In genomic region chr1:41533016-41533730, GRCh38 we compare ENCODE assay signal across 27 cellular contexts. TPM values are rescaled to one million over a fixed set of nuclear protein-coding genes. Genes with fewer than 3 reads are reported as not detected.
A peak's percentile ranks its signal among the peaks of the same experiment; 100 is the strongest.
DNase-seq lines count a peak whose midpoint lies in the region; ATAC-seq and TF ChIP-seq lines count a peak whose summit lies in the region.
"Had no signal": no experiment of that assay in that cellular context is flagged by ENCODE, and none has a peak within 500 bp of the region (broad histone marks: within the 10 kb centered on the region; RNA-seq: fewer than 3 reads in every experiment).

No MANE protein-coding gene starts in this region.

- no peak overlapping the region for H3K14ac ChIP-seq in neuronal stem cell (ENCODE audit: low read length)

- H2AK5ac ChIP-seq in neuronal stem cell (ENCODE audit: low read depth, low read length): peak overlapping the region; percentile 49

- peaks cover 0 to 42% of the 10 kb centered on the region in 2 donors for H3K4me1 ChIP-seq in right atrium auricular region
- H3K4me1 ChIP-seq in neuronal stem cell (ENCODE audit: control insufficient read depth in 2 of 2, insufficient read depth in 1 of 2, low read depth in 1 of 2, low read length in 2 of 2): no peaks in the 10 kb centered on the region
- no peaks in the 10 kb centered on the region for H3K4me1 ChIP-seq in aorta (ENCODE audit: control insufficient read depth in 1 of 2, insufficient read depth in 2 of 2, low read length in 2 of 2)

- H3K4me2 ChIP-seq in neuronal stem cell (ENCODE audit: insufficient read depth, low read length, poor library complexity, severe bottlenecking): no peak overlapping the region
- H3K4me2 ChIP-seq: hepatocyte had no signal

- H2BK15ac ChIP-seq in neuronal stem cell (ENCODE audit: low read length): no peak overlapping the region

- H3K23ac ChIP-seq in neuronal stem cell (ENCODE audit: low read depth, low read length, poor library complexity): no peak overlapping the region

- H2AFZ ChIP-seq in neuronal stem cell (ENCODE audit: low read length): no peak overlapping the region
- H2AFZ ChIP-seq: GM23248, hepatocyte had no signal

- H3K36me3 ChIP-seq in right atrium auricular region (no peaks in the 10 kb centered on the region), neuronal stem cell (replicated peaks in 1 of 2; ENCODE audit: control insufficient read depth in 2 of 2, insufficient read depth in 2 of 2, low read length in 2 of 2) (no peaks in the 10 kb centered on the region), aorta (ENCODE audit: control insufficient read depth in 1 of 2, insufficient read depth in 2 of 2, low read length in 1 of 2) (no peaks in the 10 kb centered on the region)
- H3K36me3 ChIP-seq: gastrocnemius medialis, neutrophil, Peyer's patch had no signal

- H2BK120ac ChIP-seq in neuronal stem cell (ENCODE audit: low read depth, low read length): no peak overlapping the region

- H4K91ac ChIP-seq in neuronal stem cell (ENCODE audit: low read depth, low read length, poor library complexity): no peak overlapping the region

- no peak overlapping the region for H3K9ac ChIP-seq in neuronal stem cell (ENCODE audit: low read depth, low read length, poor library complexity)
- H3K9ac ChIP-seq: GM23248 had no signal

- peak; percentile 11 for DNase-seq in activated CD8-positive, alpha-beta memory T cell treated with anti-CD3 and anti-CD28 coated beads, Interleukin-2, amount 50 U/mL, for 4 hours
- DNase-seq in activated CD8-positive, alpha-beta memory T cell treated with anti-CD3 and anti-CD28 coated beads, Interleukin-2, amount 50 U/mL, for 48 hours: no peak
- peak; percentile 32 for DNase-seq in left ventricle myocardium superior
- no peak for DNase-seq in right atrium auricular region (ENCODE audit: low spot score)
- no peak for DNase-seq in neuronal stem cell (ENCODE audit: low spot score)
- peak; percentile 26 to 49 for DNase-seq in aorta
- DNase-seq in NCI-H1694 (lab: John Stamatoyannopoulos, UW): no peak
- DNase-seq: activated CD4-positive, alpha-beta memory T cell treated with anti-CD3 and anti-CD28 coated beads for 36 hours; central memory CD4-positive, alpha-beta T cell; DND-41; GM23248; NCI-H1417 treated with DMSO at 0.1 percent for 48 hours; NCI-H2081 treated with DMSO at 0.1 percent for 48 hours; NCI-H345; psoas muscle; substantia nigra had no signal

- H3K27me3 ChIP-seq in right atrium auricular region (no peaks in the 10 kb centered on the region), neuronal stem cell (ENCODE audit: control insufficient read depth in 3 of 3, insufficient read depth in 3 of 3, low read depth in 1 of 3, low read length in 3 of 3) (no peaks in the 10 kb centered on the region), aorta (ENCODE audit: control insufficient read depth in 1 of 2, insufficient read depth in 2 of 2, low read length in 1 of 2) (no peaks in the 10 kb centered on the region)
- H3K27me3 ChIP-seq: gastrocnemius medialis, neutrophil, Peyer's patch, SJSA1 had no signal

- no CpG with 5 or more reads among the region's 12 CpGs for WGBS in neuronal stem cell (ENCODE audit: extremely low coverage in 2 of 2, insufficient read length in 2 of 2, insufficient replicate concordance in 1 of 2), 2 donors
- 91 to 93% methylated on average over 12 of the region's 12 CpGs for WGBS in aorta, 2 donors

- no peak overlapping the region for H2BK5ac ChIP-seq in neuronal stem cell (ENCODE audit: low read length)

- no peak overlapping the region for H3K4ac ChIP-seq in neuronal stem cell (ENCODE audit: low read length)

- ATAC-seq in left ventricle myocardium superior (no peak), aorta (ENCODE audit: low FRiP score) (no peak), GM21576 (IDR thresholded peaks at IDR 0.05; ENCODE audit: unreplicated experiment) (no peak)
- ATAC-seq: gastrocnemius medialis, psoas muscle had no signal

- intact Hi-C loops in left ventricle myocardium superior (cut with micrococcal nuclease): no loop called here
- intact Hi-C loops in aorta (cut with DNase I): no loop called here

- H2BK12ac ChIP-seq in neuronal stem cell (ENCODE audit: low read length): no peak overlapping the region

- no peak overlapping the region for H4K8ac ChIP-seq in neuronal stem cell (ENCODE audit: low read depth, low read length)

- H3K9me3 ChIP-seq in right atrium auricular region (no peaks in the 10 kb centered on the region), neuronal stem cell (replicated peaks in 1 of 2; ENCODE audit: control insufficient read depth in 2 of 2, insufficient read depth in 1 of 2, low read depth in 1 of 2, low read length in 2 of 2) (peaks cover 0 to 8% of the 10 kb centered on the region in 2 donors), aorta (ENCODE audit: control insufficient read depth, low read length) (no peaks in the 10 kb centered on the region)
- H3K9me3 ChIP-seq: gastrocnemius medialis, neutrophil, Peyer's patch, psoas muscle, SJSA1 had no signal

- peaks cover 6% of the 10 kb centered on the region for H3K79me1 ChIP-seq in neuronal stem cell (ENCODE audit: low read depth, low read length)

- no peak overlapping the region for H3K27ac ChIP-seq in right atrium auricular region
- no peak overlapping the region for H3K27ac ChIP-seq in neuronal stem cell (replicated peaks; ENCODE audit: low read length)
- no peak overlapping the region for H3K27ac ChIP-seq in aorta (ENCODE audit: low read depth in 1 of 2, low read length in 2 of 2)
- H3K27ac ChIP-seq: 22Rv1, C4-2B, gastrocnemius medialis, GM23248, hepatocyte, HL-60, neutrophil, Peyer's patch, psoas muscle, SJSA1, skin epidermis had no signal

- H3K4me3 ChIP-seq in right atrium auricular region (no peak overlapping the region), neuronal stem cell (ENCODE audit: low read length in 2 of 2) (no peak overlapping the region), aorta (ENCODE audit: low read length in 2 of 2) (no peak overlapping the region)
- H3K4me3 ChIP-seq: gastrocnemius medialis, GM23248, hepatocyte, Peyer's patch, psoas muscle, SJSA1, skin epidermis had no signal

- H3K18ac ChIP-seq in neuronal stem cell (ENCODE audit: low read length): peak overlapping the region; percentile 40

- no peak for TF ChIP-seq CTCF in right atrium auricular region (IDR thresholded peaks at IDR 0.05)

RNA-seq across cellular contexts. Expression of gene EDN2, which starts 48.7 kb away (rescaled TPM):
- total RNA-seq in left ventricle myocardium superior: 0.27 TPM
- under 1 TPM in 1 of 2 donors, not detected in 1; 0.78 TPM for total RNA-seq in right atrium auricular region
- polyA plus RNA-seq in neuronal stem cell (2013, experiment 1 of 2): 0.04 TPM
- polyA plus RNA-seq in neuronal stem cell (2013, experiment 2 of 2): not detected
- total RNA-seq in aorta: 1 to 10 TPM in 1 of 2 donors, under 1 TPM in 1; 0.36 to 1.5 TPM
- polyA plus RNA-seq in aorta: 1 to 10 TPM in 1 of 2 donors, not detected in 1; 2.3 TPM
- total RNA-seq: activated CD4-positive, alpha-beta memory T cell treated with anti-CD3 and anti-CD28 coated beads for 36 hours; activated naive CD4-positive, alpha-beta T cell treated with anti-CD3 and anti-CD28 coated beads, Interleukin-2, amount 50 U/mL, for 72 hours; gastrocnemius medialis; GM23248; psoas muscle had no signal
- polyA plus RNA-seq: GM23248 had no signal

Comparison
In these comparisons a context has a peak if more than half of its experiments do, and no peak if none do; other contexts are left out.
1. DNase-seq: peak in activated CD8-positive, alpha-beta memory T cell treated with anti-CD3 and anti-CD28 coated beads, Interleukin-2, amount 50 U/mL, for 4 hours (single experiment), left ventricle myocardium superior (single experiment) and aorta (2 of 2); none in activated CD8-positive, alpha-beta memory T cell treated with anti-CD3 and anti-CD28 coated beads, Interleukin-2, amount 50 U/mL, for 48 hours (single experiment), right atrium auricular region (single experiment), neuronal stem cell (single experiment) and NCI-H1694 (single experiment).